9 cellular contexts compared by ENCODE assay signal in genomic region chr17:70365098-70365583, GRCh38.
DNase-seq lines count a peak whose midpoint lies in the region; ATAC-seq and TF ChIP-seq lines count a peak whose summit lies in the region.
"Had no signal": no experiment of that assay in that cellular context is flagged by ENCODE, and none has a peak within 500 bp of the region (broad histone marks: within the 10 kb centered on the region; RNA-seq: fewer than 3 reads in every experiment).

No MANE protein-coding gene starts in this region.

- WGBS in mesendoderm (ENCODE audit: extremely low coverage, insufficient coverage, low lambda C conversion rate) = no CpG with 5 or more reads among the region's 2 CpGs

- H3K27me3 Mint-ChIP-seq in HFFc6 (ENCODE audit: insufficient read depth) = no peaks in the 10 kb centered on the region
- H3K27me3 Mint-ChIP-seq in activated T-cell treated with anti-CD3 and anti-CD28 coated beads, Interleukin-2, amount 50 U/mL, for 24 hours = peaks cover 4% of the 10 kb centered on the region

- H3K27me3 ChIP-seq in mesendoderm (ENCODE audit: insufficient read depth, low read length, poor library complexity) (no peaks in the 10 kb centered on the region), H7 (ENCODE audit: control insufficient read depth, insufficient read depth, low read length) (no peaks in the 10 kb centered on the region)
- H3K27me3 ChIP-seq: gastrocnemius medialis had no signal

- H3K36me3 ChIP-seq in mesendoderm (ENCODE audit: control insufficient read depth, insufficient read depth, low read length) (no peaks in the 10 kb centered on the region), H7 (replicated peaks; ENCODE audit: control insufficient read depth, insufficient read depth, low read length) (no peaks in the 10 kb centered on the region)
- H3K36me3 ChIP-seq: gastrocnemius medialis had no signal

- TF ChIP-seq CTCF in GM13977 (IDR thresholded peaks at IDR 0.05; ENCODE audit: extremely low read depth, insufficient read depth, missing control alignments) (no peak), HFFc6 (IDR thresholded peaks at IDR 0.05) (no peak)

- no peak overlapping the region for H3K27ac Mint-ChIP-seq in HFFc6
- H3K27ac Mint-ChIP-seq in activated T-cell treated with anti-CD3 and anti-CD28 coated beads, Interleukin-2, amount 50 U/mL, for 24 hours = no peak overlapping the region

- no peak overlapping the region for H3K27ac ChIP-seq in mesendoderm (ENCODE audit: low read depth, low read length)
- H3K27ac ChIP-seq: gastrocnemius medialis had no signal

- no peak overlapping the region for H3K4me2 ChIP-seq in mesendoderm (ENCODE audit: low read length)

- no peak overlapping the region for H3K23ac ChIP-seq in mesendoderm (ENCODE audit: low read length)

- H3K36me3 Mint-ChIP-seq in HFFc6 (ENCODE audit: low read depth) = no peaks in the 10 kb centered on the region
- no peaks in the 10 kb centered on the region for H3K36me3 Mint-ChIP-seq in activated T-cell treated with anti-CD3 and anti-CD28 coated beads, Interleukin-2, amount 50 U/mL, for 24 hours (ENCODE audit: low read depth)

- H2BK120ac ChIP-seq in mesendoderm (ENCODE audit: low read depth, low read length) = no peak overlapping the region

- H2BK15ac ChIP-seq in mesendoderm (replicated peaks; ENCODE audit: low read depth) = no peak overlapping the region

- H4K8ac ChIP-seq in mesendoderm (ENCODE audit: low read depth, low read length) = no peak overlapping the region

- in situ Hi-C loops in GM13977 (cut with MboI; ENCODE audit: low pct_unique_long_range_greater_than_20kb, low sequenced_read_pairs, unreplicated experiment) = no loop called here

- no peak overlapping the region for H2BK5ac ChIP-seq in mesendoderm (ENCODE audit: low read length)

- H3K56ac ChIP-seq in mesendoderm (ENCODE audit: low read length) = no peak overlapping the region

- H2AK5ac ChIP-seq in mesendoderm (ENCODE audit: low read length) = no peak overlapping the region

- no peaks in the 10 kb centered on the region for H3K4me1 ChIP-seq in mesendoderm (ENCODE audit: control insufficient read depth, low read depth, low read length)
- H3K4me1 ChIP-seq: gastrocnemius medialis had no signal

- H3K79me1 ChIP-seq in mesendoderm (ENCODE audit: low read length) = no peaks in the 10 kb centered on the region

- H3K9me3 Mint-ChIP-seq in HFFc6 = peaks cover 44% of the 10 kb centered on the region
- H3K9me3 Mint-ChIP-seq in activated T-cell treated with anti-CD3 and anti-CD28 coated beads, Interleukin-2, amount 50 U/mL, for 24 hours = no peaks in the 10 kb centered on the region

- no peak overlapping the region for H3K4ac ChIP-seq in mesendoderm (ENCODE audit: low read depth, low read length)

- DNase-seq in GM13977 (ENCODE audit: low spot score) (peak; percentile 27), NOMO-1 treated with DMSO at 0.1 percent for 48 hours (lab: John Stamatoyannopoulos, UW; ENCODE audit: unreplicated experiment) (peak; percentile 80), mesendoderm (peak; percentile 34), HFFc6 (no peak), H7 (no peak)
- DNase-seq in activated CD4-positive, alpha-beta T cell treated with anti-CD3 and anti-CD28 coated beads, Interleukin-2, amount 50 U/mL, for 1 hour = no peak
- no peak for DNase-seq in activated T-cell treated with anti-CD3 and anti-CD28 coated beads, Interleukin-2, amount 50 U/mL, for 24 hours
- DNase-seq: gastrocnemius medialis had no signal

- no peak overlapping the region for H3K4me3 Mint-ChIP-seq in HFFc6
- no peak overlapping the region for H3K4me3 Mint-ChIP-seq in activated T-cell treated with anti-CD3 and anti-CD28 coated beads, Interleukin-2, amount 50 U/mL, for 24 hours

- H3K4me3 ChIP-seq in mesendoderm (ENCODE audit: low read length) (no peak overlapping the region), H7 (ENCODE audit: insufficient read depth, low read depth, low read length) (no peak overlapping the region)
- H3K4me3 ChIP-seq: gastrocnemius medialis had no signal

- no peak overlapping the region for H3K18ac ChIP-seq in mesendoderm (ENCODE audit: low read length)

- no peaks in the 10 kb centered on the region for H3K79me2 ChIP-seq in mesendoderm (ENCODE audit: control insufficient read depth, insufficient read depth, low read length)

- peak; percentile 83 for ATAC-seq in HG02588 (IDR thresholded peaks at IDR 0.05; ENCODE audit: unreplicated experiment)
- ATAC-seq: gastrocnemius medialis had no signal

- no peak overlapping the region for H4K5ac ChIP-seq in mesendoderm (ENCODE audit: low read length)

- no peaks in the 10 kb centered on the region for H3K4me1 Mint-ChIP-seq in HFFc6 (ENCODE audit: low read depth)
- no peaks in the 10 kb centered on the region for H3K4me1 Mint-ChIP-seq in activated T-cell treated with anti-CD3 and anti-CD28 coated beads, Interleukin-2, amount 50 U/mL, for 24 hours (ENCODE audit: low read depth)

- no peak overlapping the region for H3K9ac ChIP-seq in mesendoderm (ENCODE audit: low read length)

Comparison
In these comparisons a context has a peak if more than half of its experiments do, and no peak if none do; other contexts are left out.
1. DNase-seq: peak in GM13977 (single experiment), NOMO-1 treated with DMSO at 0.1 percent for 48 hours (single experiment) and mesendoderm (single experiment); none in HFFc6 (single experiment), H7 (single experiment), activated CD4-positive, alpha-beta T cell treated with anti-CD3 and anti-CD28 coated beads, Interleukin-2, amount 50 U/mL, for 1 hour (single experiment) and activated T-cell treated with anti-CD3 and anti-CD28 coated beads, Interleukin-2, amount 50 U/mL, for 24 hours (single experiment).